1 cellular context compared by ENCODE assay signal in the genomic region with DNA sequence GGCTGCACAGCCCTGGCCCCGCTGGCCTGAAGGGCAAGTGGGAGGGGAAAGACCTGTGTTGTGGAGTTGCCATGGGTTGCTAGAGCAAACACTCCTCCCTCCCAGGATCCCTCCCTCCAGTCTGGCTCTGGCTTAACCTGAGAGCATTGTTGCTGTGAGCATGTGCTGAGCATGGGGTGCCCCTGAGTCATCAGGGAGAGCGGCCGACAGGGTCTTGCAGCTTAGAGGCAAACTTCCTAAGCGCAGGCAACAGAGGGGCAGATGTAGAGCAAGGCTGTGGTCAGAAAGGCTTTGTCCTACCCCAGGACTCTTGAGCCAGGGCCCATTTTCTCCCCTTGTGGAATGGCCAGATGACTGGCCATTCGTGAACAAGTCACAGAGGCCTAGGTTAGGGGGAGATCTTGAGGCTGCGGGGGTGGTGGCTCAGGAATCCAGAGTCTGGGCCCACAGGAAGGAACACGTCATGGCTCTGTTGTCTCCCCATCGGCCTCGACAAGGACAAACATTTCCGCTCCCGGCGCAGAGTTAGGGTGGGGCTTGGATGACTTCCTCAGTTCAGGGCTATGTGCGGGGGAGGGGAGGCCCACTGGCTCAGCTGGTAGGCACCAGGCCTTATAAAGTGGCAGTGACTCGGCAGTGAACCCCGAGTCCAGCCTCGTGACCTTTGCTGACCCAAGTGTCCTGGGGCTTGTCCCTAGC.
TF ChIP-seq lines count a peak whose summit lies in the region.

No MANE protein-coding gene starts in this region.

TF ChIP-seq in K562, 482 proteins besides CTCF, POLR2A, EP300 and RAD21 (continued from another document and continues in another):
- TF ChIP-seq ZNF316 (IDR thresholded peaks at IDR 0.05) (no peak; the same call in none of the 2 replicates), ZFX (CRISPR knock-in tag; IDR thresholded peaks at IDR 0.05) (peak; percentile 80), ZEB2 (IDR thresholded peaks at IDR 0.05) (no peak; the same call in 1 of the 2 replicates), ZNF41 (CRISPR knock-in tag; conservative IDR thresholded peaks at IDR 0.05) (0 out of 2 replicates have a peak, but pooled peaks have one; percentile 71), ZNF583 (CRISPR knock-in tag; IDR thresholded peaks at IDR 0.05) (peak; percentile 86), PRMT5 (CRISPR knock-in tag; IDR thresholded peaks at IDR 0.05) (no peak), NFYB (IDR thresholded peaks at IDR 0.05; ENCODE audit: extremely low read depth, insufficient read length) (no peak), FOXM1 (IDR thresholded peaks at IDR 0.05; ENCODE audit: low read depth) (peak; percentile 41; the same call in 1 of the 2 replicates), FOXM1 (CRISPR knock-in tag; IDR thresholded peaks at IDR 0.05; ENCODE audit: low read depth) (no peak), CCAR2 (IDR thresholded peaks at IDR 0.05; ENCODE audit: low read depth, low read length) (no peak), ZFP36 (IDR thresholded peaks at IDR 0.05; ENCODE audit: low read depth, low read length, partially characterized antibody) (peak; percentile 34), STAG1 (CRISPR knock-in tag; IDR thresholded peaks at IDR 0.05; ENCODE audit: borderline replicate concordance) (no peak), KLF10 (CRISPR knock-in tag; IDR thresholded peaks at IDR 0.05) (0 out of 2 replicates have a peak, but pooled peaks have one; percentile 62), ZNF140 (CRISPR knock-in tag; IDR thresholded peaks at IDR 0.05) (no peak), RFX1 (IDR thresholded peaks at IDR 0.05) (peak; percentile 96), SMAD1 (IDR thresholded peaks at IDR 0.05; ENCODE audit: low read depth, low read length, partially characterized antibody) (no peak), ILK (tag; IDR thresholded peaks at IDR 0.05; ENCODE audit: borderline replicate concordance, low read depth) (no peak), GTF2E2 (tag; IDR thresholded peaks at IDR 0.05) (peak; percentile 93), ARHGAP35 (IDR thresholded peaks at IDR 0.05; ENCODE audit: partially characterized antibody) (no peak), ZNF175 (CRISPR knock-in tag; IDR thresholded peaks at IDR 0.05; ENCODE audit: low read depth) (peak; percentile 94), POLR3A (IDR thresholded peaks at IDR 0.05; ENCODE audit: borderline replicate concordance, extremely low read depth, insufficient read depth, insufficient read length) (no peak), RBM25 (IDR thresholded peaks at IDR 0.05; ENCODE audit: low read depth, low read length, severe bottlenecking) (no peak), TOE1 (IDR thresholded peaks at IDR 0.05; ENCODE audit: borderline replicate concordance) (peak; percentile 86), TOE1 (CRISPR knock-in tag; IDR thresholded peaks at IDR 0.05; ENCODE audit: borderline replicate concordance, low read depth) (peak; percentile 45; the same call in 1 of the 2 replicates), HNRNPLL (IDR thresholded peaks at IDR 0.05; ENCODE audit: low read depth, low read length, poor library complexity, severe bottlenecking) (peak; percentile 95), HLTF (IDR thresholded peaks at IDR 0.05) (0 out of 2 replicates have a peak, but pooled peaks have one; percentile 47), HDGF (IDR thresholded peaks at IDR 0.05) (peak; percentile 88), ZFP30 (CRISPR knock-in tag; IDR thresholded peaks at IDR 0.05; ENCODE audit: borderline replicate concordance) (no peak), ZNF12 (CRISPR knock-in tag; IDR thresholded peaks at IDR 0.05) (no peak), SP2 (IDR thresholded peaks at IDR 0.05; ENCODE audit: extremely low read depth, low read depth, low read length, poor library complexity, severe bottlenecking) (no peak), RB1 (IDR thresholded peaks at IDR 0.05; ENCODE audit: low read depth) (no peak; the same call in none of the 2 replicates)
- TF ChIP-seq, protein P1, sequence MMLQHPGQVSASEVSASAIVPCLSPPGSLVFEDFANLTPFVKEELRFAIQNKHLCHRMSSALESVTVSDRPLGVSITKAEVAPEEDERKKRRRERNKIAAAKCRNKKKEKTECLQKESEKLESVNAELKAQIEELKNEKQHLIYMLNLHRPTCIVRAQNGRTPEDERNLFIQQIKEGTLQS (IDR thresholded peaks at IDR 0.05) = peak; percentile 97
- TF ChIP-seq, protein P1 (CRISPR knock-in tag; conservative IDR thresholded peaks at IDR 0.05) = peak; percentile 91
- TF ChIP-seq, protein P2, sequence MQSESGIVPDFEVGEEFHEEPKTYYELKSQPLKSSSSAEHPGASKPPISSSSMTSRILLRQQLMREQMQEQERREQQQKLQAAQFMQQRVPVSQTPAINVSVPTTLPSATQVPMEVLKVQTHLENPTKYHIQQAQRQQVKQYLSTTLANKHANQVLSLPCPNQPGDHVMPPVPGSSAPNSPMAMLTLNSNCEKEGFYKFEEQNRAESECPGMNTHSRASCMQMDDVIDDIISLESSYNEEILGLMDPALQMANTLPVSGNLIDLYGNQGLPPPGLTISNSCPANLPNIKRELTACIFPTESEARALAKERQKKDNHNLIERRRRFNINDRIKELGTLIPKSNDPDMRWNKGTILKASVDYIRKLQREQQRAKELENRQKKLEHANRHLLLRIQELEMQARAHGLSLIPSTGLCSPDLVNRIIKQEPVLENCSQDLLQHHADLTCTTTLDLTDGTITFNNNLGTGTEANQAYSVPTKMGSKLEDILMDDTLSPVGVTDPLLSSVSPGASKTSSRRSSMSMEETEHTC (IDR thresholded peaks at IDR 0.05) = peak; percentile 19
- TF ChIP-seq, protein P3, sequence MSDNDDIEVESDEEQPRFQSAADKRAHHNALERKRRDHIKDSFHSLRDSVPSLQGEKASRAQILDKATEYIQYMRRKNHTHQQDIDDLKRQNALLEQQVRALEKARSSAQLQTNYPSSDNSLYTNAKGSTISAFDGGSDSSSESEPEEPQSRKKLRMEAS (CRISPR knock-in tag; IDR thresholded peaks at IDR 0.05) = peak; percentile 100
- TF ChIP-seq, protein P4, sequence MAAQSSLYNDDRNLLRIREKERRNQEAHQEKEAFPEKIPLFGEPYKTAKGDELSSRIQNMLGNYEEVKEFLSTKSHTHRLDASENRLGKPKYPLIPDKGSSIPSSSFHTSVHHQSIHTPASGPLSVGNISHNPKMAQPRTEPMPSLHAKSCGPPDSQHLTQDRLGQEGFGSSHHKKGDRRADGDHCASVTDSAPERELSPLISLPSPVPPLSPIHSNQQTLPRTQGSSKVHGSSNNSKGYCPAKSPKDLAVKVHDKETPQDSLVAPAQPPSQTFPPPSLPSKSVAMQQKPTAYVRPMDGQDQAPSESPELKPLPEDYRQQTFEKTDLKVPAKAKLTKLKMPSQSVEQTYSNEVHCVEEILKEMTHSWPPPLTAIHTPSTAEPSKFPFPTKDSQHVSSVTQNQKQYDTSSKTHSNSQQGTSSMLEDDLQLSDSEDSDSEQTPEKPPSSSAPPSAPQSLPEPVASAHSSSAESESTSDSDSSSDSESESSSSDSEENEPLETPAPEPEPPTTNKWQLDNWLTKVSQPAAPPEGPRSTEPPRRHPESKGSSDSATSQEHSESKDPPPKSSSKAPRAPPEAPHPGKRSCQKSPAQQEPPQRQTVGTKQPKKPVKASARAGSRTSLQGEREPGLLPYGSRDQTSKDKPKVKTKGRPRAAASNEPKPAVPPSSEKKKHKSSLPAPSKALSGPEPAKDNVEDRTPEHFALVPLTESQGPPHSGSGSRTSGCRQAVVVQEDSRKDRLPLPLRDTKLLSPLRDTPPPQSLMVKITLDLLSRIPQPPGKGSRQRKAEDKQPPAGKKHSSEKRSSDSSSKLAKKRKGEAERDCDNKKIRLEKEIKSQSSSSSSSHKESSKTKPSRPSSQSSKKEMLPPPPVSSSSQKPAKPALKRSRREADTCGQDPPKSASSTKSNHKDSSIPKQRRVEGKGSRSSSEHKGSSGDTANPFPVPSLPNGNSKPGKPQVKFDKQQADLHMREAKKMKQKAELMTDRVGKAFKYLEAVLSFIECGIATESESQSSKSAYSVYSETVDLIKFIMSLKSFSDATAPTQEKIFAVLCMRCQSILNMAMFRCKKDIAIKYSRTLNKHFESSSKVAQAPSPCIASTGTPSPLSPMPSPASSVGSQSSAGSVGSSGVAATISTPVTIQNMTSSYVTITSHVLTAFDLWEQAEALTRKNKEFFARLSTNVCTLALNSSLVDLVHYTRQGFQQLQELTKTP (IDR thresholded peaks at IDR 0.05; ENCODE audit: low read depth in 1 of 2, partially characterized antibody in 2 of 2) = peak; percentile 73 to 91
- TF ChIP-seq, protein P5, sequence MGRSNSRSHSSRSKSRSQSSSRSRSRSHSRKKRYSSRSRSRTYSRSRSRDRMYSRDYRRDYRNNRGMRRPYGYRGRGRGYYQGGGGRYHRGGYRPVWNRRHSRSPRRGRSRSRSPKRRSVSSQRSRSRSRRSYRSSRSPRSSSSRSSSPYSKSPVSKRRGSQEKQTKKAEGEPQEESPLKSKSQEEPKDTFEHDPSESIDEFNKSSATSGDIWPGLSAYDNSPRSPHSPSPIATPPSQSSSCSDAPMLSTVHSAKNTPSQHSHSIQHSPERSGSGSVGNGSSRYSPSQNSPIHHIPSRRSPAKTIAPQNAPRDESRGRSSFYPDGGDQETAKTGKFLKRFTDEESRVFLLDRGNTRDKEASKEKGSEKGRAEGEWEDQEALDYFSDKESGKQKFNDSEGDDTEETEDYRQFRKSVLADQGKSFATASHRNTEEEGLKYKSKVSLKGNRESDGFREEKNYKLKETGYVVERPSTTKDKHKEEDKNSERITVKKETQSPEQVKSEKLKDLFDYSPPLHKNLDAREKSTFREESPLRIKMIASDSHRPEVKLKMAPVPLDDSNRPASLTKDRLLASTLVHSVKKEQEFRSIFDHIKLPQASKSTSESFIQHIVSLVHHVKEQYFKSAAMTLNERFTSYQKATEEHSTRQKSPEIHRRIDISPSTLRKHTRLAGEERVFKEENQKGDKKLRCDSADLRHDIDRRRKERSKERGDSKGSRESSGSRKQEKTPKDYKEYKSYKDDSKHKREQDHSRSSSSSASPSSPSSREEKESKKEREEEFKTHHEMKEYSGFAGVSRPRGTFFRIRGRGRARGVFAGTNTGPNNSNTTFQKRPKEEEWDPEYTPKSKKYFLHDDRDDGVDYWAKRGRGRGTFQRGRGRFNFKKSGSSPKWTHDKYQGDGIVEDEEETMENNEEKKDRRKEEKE (IDR thresholded peaks at IDR 0.05; ENCODE audit: borderline replicate concordance in 1 of 2, control insufficient read depth in 1 of 2, low read depth in 2 of 2, low read length in 1 of 2) = no peak; a peak in 1 of 4 replicates
- TF ChIP-seq, protein P6, sequence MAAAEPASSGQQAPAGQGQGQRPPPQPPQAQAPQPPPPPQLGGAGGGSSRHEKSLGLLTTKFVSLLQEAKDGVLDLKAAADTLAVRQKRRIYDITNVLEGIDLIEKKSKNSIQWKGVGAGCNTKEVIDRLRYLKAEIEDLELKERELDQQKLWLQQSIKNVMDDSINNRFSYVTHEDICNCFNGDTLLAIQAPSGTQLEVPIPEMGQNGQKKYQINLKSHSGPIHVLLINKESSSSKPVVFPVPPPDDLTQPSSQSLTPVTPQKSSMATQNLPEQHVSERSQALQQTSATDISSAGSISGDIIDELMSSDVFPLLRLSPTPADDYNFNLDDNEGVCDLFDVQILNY (CRISPR knock-in tag; IDR thresholded peaks at IDR 0.05) = peak; percentile 97; the same call in 1 of the 2 replicates
- TF ChIP-seq, protein P7, sequence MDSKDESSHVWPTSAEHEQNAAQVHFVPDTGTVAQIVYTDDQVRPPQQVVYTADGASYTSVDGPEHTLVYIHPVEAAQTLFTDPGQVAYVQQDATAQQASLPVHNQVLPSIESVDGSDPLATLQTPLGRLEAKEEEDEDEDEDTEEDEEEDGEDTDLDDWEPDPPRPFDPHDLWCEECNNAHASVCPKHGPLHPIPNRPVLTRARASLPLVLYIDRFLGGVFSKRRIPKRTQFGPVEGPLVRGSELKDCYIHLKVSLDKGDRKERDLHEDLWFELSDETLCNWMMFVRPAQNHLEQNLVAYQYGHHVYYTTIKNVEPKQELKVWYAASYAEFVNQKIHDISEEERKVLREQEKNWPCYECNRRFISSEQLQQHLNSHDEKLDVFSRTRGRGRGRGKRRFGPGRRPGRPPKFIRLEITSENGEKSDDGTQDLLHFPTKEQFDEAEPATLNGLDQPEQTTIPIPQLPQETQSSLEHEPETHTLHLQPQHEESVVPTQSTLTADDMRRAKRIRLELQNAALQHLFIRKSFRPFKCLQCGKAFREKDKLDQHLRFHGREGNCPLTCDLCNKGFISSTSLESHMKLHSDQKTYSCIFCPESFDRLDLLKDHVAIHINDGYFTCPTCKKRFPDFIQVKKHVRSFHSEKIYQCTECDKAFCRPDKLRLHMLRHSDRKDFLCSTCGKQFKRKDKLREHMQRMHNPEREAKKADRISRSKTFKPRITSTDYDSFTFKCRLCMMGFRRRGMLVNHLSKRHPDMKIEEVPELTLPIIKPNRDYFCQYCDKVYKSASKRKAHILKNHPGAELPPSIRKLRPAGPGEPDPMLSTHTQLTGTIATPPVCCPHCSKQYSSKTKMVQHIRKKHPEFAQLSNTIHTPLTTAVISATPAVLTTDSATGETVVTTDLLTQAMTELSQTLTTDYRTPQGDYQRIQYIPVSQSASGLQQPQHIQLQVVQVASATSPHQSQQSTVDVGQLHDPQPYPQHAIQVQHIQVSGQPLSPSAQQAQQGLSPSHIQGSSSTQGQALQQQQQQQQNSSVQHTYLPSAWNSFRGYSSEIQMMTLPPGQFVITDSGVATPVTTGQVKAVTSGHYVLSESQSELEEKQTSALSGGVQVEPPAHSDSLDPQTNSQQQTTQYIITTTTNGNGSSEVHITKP (IDR thresholded peaks at IDR 0.05; ENCODE audit: partially characterized antibody) = peak; percentile 8
- TF ChIP-seq, protein P8, sequence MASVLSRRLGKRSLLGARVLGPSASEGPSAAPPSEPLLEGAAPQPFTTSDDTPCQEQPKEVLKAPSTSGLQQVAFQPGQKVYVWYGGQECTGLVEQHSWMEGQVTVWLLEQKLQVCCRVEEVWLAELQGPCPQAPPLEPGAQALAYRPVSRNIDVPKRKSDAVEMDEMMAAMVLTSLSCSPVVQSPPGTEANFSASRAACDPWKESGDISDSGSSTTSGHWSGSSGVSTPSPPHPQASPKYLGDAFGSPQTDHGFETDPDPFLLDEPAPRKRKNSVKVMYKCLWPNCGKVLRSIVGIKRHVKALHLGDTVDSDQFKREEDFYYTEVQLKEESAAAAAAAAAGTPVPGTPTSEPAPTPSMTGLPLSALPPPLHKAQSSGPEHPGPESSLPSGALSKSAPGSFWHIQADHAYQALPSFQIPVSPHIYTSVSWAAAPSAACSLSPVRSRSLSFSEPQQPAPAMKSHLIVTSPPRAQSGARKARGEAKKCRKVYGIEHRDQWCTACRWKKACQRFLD (CRISPR knock-in tag; IDR thresholded peaks at IDR 0.05) = peak; percentile 98
- TF ChIP-seq, protein P9, sequence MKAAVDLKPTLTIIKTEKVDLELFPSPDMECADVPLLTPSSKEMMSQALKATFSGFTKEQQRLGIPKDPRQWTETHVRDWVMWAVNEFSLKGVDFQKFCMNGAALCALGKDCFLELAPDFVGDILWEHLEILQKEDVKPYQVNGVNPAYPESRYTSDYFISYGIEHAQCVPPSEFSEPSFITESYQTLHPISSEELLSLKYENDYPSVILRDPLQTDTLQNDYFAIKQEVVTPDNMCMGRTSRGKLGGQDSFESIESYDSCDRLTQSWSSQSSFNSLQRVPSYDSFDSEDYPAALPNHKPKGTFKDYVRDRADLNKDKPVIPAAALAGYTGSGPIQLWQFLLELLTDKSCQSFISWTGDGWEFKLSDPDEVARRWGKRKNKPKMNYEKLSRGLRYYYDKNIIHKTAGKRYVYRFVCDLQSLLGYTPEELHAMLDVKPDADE (conservative IDR thresholded peaks at IDR 0.05; ENCODE audit: control insufficient read depth, low read depth, low read length) = peak; percentile 19; the same call in 1 of the 2 replicates
